ENCODE assay signal across 2 cellular contexts in the genomic region with DNA sequence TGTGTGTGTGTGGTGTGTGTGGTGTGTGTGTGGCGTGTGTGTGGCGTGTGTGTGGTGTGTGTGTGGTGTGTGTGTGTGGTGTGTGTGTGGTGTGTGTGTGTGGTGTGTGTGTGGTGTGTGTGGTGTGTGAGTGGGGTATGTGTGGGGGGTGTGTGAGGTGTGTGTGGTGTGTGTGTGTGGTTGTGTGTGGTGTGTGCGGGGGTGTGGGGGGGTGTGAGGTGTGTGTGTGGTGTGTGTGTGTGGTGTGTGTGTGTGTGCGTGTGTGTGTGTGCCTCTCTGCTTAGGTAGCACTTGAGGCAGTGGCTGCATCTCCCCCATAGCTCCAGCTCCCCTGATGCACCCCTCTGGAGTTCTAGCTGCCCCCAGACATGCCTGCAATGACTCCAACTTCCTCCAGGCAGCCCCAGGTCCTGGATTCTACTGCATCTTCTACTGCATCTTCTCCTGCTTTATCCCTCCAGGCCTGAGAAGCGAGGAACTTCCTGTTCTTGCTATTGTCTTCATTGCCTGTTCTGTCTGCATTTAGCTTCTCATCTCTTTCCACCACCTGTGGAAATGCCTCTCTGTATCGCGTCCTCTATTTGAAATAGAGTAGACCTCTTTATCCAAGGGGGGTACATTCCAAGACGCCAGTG.
A peak's percentile ranks its signal among the peaks of the same experiment; 100 is the strongest.
TF ChIP-seq lines count a peak whose summit lies in the region.

No MANE protein-coding gene starts in this region.

TF ChIP-seq in IMR-90, 13 proteins besides CTCF, POLR2A, EP300 and RAD21:
- TF ChIP-seq CHD1 (IDR thresholded peaks at IDR 0.05; ENCODE audit: low read depth, low read length), result no peak
- TF ChIP-seq MXI1 (IDR thresholded peaks at IDR 0.05; ENCODE audit: borderline replicate concordance, low read depth, low read length), result no peak
- TF ChIP-seq, protein P1, sequence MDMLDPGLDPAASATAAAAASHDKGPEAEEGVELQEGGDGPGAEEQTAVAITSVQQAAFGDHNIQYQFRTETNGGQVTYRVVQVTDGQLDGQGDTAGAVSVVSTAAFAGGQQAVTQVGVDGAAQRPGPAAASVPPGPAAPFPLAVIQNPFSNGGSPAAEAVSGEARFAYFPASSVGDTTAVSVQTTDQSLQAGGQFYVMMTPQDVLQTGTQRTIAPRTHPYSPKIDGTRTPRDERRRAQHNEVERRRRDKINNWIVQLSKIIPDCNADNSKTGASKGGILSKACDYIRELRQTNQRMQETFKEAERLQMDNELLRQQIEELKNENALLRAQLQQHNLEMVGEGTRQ (IDR thresholded peaks at IDR 0.05; ENCODE audit: low read depth, low read length), result no peak
- no peak for TF ChIP-seq RFX5 (IDR thresholded peaks at IDR 0.05; ENCODE audit: low read depth, low read length)
- no peak for TF ChIP-seq MAFK (IDR thresholded peaks at IDR 0.05; ENCODE audit: low read depth, low read length)
- TF ChIP-seq SMC3 (IDR thresholded peaks at IDR 0.05; ENCODE audit: low read depth, low read length), result no peak
- TF ChIP-seq FOS (IDR thresholded peaks at IDR 0.05; ENCODE audit: low read depth, low read length), result no peak
- TF ChIP-seq, protein P2, sequence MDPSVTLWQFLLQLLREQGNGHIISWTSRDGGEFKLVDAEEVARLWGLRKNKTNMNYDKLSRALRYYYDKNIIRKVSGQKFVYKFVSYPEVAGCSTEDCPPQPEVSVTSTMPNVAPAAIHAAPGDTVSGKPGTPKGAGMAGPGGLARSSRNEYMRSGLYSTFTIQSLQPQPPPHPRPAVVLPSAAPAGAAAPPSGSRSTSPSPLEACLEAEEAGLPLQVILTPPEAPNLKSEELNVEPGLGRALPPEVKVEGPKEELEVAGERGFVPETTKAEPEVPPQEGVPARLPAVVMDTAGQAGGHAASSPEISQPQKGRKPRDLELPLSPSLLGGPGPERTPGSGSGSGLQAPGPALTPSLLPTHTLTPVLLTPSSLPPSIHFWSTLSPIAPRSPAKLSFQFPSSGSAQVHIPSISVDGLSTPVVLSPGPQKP (IDR thresholded peaks at IDR 0.05; ENCODE audit: borderline replicate concordance, low read depth, low read length), result no peak
- no peak for TF ChIP-seq MAZ (IDR thresholded peaks at IDR 0.05; ENCODE audit: borderline replicate concordance, low read depth, low read length)
- no peak for TF ChIP-seq CEBPB (IDR thresholded peaks at IDR 0.05; ENCODE audit: low read depth, low read length)
- no peak for TF ChIP-seq BHLHE40 (IDR thresholded peaks at IDR 0.05; ENCODE audit: low read depth, low read length)
- TF ChIP-seq RCOR1 (IDR thresholded peaks at IDR 0.05; ENCODE audit: insufficient replicate concordance, low read length), result no peak

TF ChIP-seq in K562, 482 proteins besides CTCF, POLR2A, EP300 and RAD21:
- TF ChIP-seq HDAC8 (tag; IDR thresholded peaks at IDR 0.05), result 0 out of 2 replicates have a peak, but pooled peaks have one; percentile 15
- TF ChIP-seq, protein P3, sequence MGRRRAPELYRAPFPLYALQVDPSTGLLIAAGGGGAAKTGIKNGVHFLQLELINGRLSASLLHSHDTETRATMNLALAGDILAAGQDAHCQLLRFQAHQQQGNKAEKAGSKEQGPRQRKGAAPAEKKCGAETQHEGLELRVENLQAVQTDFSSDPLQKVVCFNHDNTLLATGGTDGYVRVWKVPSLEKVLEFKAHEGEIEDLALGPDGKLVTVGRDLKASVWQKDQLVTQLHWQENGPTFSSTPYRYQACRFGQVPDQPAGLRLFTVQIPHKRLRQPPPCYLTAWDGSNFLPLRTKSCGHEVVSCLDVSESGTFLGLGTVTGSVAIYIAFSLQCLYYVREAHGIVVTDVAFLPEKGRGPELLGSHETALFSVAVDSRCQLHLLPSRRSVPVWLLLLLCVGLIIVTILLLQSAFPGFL (CRISPR knock-in tag; IDR thresholded peaks at IDR 0.05), result no peak
- 0 out of 2 replicates have a peak, but pooled peaks have one; percentile 4 for TF ChIP-seq ZNF584 (CRISPR knock-in tag; IDR thresholded peaks at IDR 0.05; ENCODE audit: low read depth)
- TF ChIP-seq, protein P4, sequence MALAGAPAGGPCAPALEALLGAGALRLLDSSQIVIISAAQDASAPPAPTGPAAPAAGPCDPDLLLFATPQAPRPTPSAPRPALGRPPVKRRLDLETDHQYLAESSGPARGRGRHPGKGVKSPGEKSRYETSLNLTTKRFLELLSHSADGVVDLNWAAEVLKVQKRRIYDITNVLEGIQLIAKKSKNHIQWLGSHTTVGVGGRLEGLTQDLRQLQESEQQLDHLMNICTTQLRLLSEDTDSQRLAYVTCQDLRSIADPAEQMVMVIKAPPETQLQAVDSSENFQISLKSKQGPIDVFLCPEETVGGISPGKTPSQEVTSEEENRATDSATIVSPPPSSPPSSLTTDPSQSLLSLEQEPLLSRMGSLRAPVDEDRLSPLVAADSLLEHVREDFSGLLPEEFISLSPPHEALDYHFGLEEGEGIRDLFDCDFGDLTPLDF (CRISPR knock-in tag; IDR thresholded peaks at IDR 0.05), result no peak
- TF ChIP-seq, protein P5, sequence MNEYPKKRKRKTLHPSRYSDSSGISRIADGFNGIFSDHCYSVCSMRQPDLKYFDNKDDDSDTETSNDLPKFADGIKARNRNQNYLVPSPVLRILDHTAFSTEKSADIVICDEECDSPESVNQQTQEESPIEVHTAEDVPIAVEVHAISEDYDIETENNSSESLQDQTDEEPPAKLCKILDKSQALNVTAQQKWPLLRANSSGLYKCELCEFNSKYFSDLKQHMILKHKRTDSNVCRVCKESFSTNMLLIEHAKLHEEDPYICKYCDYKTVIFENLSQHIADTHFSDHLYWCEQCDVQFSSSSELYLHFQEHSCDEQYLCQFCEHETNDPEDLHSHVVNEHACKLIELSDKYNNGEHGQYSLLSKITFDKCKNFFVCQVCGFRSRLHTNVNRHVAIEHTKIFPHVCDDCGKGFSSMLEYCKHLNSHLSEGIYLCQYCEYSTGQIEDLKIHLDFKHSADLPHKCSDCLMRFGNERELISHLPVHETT (CRISPR knock-in tag; conservative IDR thresholded peaks at IDR 0.05 in 1 of 2, IDR thresholded peaks at IDR 0.05 in 1 of 2), result 0 out of 4 replicates have a peak, but pooled peaks of 1 of the 2 experiments have one; percentile 11
- TF ChIP-seq BACH1 (tag; IDR thresholded peaks at IDR 0.05), result peak; percentile 60; the same call in 1 of the 2 replicates
- TF ChIP-seq ZNF121 (CRISPR knock-in tag; conservative IDR thresholded peaks at IDR 0.05), result peak; percentile 49
